In genomic region chr15:61828860-61829513, GRCh38 we compare ENCODE assay signal across 12 cellular contexts.
A peak's percentile ranks its signal among the peaks of the same experiment; 100 is the strongest.
DNase-seq lines count a peak whose midpoint lies in the region; ATAC-seq and TF ChIP-seq lines count a peak whose summit lies in the region.
"Had no signal": no experiment of that assay in that cellular context is flagged by ENCODE, and none has a peak within 500 bp of the region (broad histone marks: within the 10 kb centered on the region; RNA-seq: fewer than 3 reads in every experiment).

No MANE protein-coding gene starts in this region.

- DNase-seq in Right ventricle myocardium superior (peak; percentile 56), left cardiac atrium (no peak), astrocyte of the hippocampus (ENCODE audit: low read depth, low spot score) (peak; percentile 58), fibroblast of mammary gland (ENCODE audit: low read depth) (peak; percentile 52), NCI-H187 treated with DMSO at 0.1 percent for 48 hours (lab: John Stamatoyannopoulos, UW) (no peak), kidney glomerular epithelial cell (lab: John Stamatoyannopoulos, UW) (no peak), NCI-H1694 (lab: John Stamatoyannopoulos, UW) (no peak)
- DNase-seq: CD4-positive, CD25-positive, alpha-beta regulatory T cell; DMS53; GF-D8; GOT3; H9 had no signal

- ATAC-seq in Right ventricle myocardium superior (ENCODE audit: poor library complexity) (no peak), left cardiac atrium (no peak)

- no peak overlapping the region for H3K4me3 ChIP-seq in fibroblast of mammary gland (ENCODE audit: control insufficient read depth, low read depth, low read length)

- intact Hi-C loops in Right ventricle myocardium superior (cut with DNase I) (no loop called here), left cardiac atrium (cut with DNase I) (no loop called here)

- no peak for TF ChIP-seq CTCF in fibroblast of mammary gland (conservative IDR thresholded peaks at IDR 0.05; ENCODE audit: control insufficient read depth, insufficient read depth, low read depth, low read length)

Comparison
In these comparisons a context has a peak if more than half of its experiments do, and no peak if none do; other contexts are left out.
1. DNase-seq: peak in Right ventricle myocardium superior (single experiment), astrocyte of the hippocampus (single experiment) and fibroblast of mammary gland (single experiment); none in left cardiac atrium (single experiment), NCI-H187 treated with DMSO at 0.1 percent for 48 hours (single experiment), kidney glomerular epithelial cell (single experiment) and NCI-H1694 (single experiment).